Comparison of ENCODE assay signal across 1 cellular context in genomic region chr7:34823650-34824258, GRCh38.
TF ChIP-seq lines count a peak whose summit lies in the region.

No MANE protein-coding gene starts in this region.

TF ChIP-seq in GM23338, 12 proteins besides CTCF, POLR2A, EP300 and RAD21 (continued from another document):
- no peak for TF ChIP-seq ETS1 (IDR thresholded peaks at IDR 0.05)
- TF ChIP-seq NANOG (IDR thresholded peaks at IDR 0.05; ENCODE audit: borderline replicate concordance): no peak
TF ChIP-seq in GM23338: peak in this region for 0.
